In the genomic region with DNA sequence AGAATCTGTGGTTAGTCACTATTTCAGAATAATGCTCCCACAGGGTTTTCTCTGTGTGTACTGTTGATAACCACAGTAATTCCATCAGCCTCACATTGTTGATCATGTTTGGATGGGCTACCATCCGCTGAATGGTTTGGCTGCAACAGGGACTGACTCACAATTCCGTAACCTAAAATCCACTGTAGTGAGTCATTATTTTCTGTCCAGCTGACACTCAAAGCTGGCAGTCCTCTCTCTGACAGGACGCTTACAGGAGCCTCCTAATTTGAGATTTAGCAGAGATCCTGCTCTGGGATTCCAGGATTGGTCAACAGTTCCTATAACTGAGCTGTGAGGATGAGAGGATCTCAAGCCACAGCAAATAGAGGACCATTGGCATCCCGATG, we compare ENCODE assay signal across 10 cellular contexts. TPM values are rescaled to one million over a fixed set of nuclear protein-coding genes. Genes with fewer than 3 reads are reported as not detected.
A peak's percentile ranks its signal among the peaks of the same experiment; 100 is the strongest.
DNase-seq lines count a peak whose midpoint lies in the region; ATAC-seq and TF ChIP-seq lines count a peak whose summit lies in the region.
"Had no signal": no experiment of that assay in that cellular context is flagged by ENCODE, and none has a peak within 500 bp of the region (broad histone marks: within the 10 kb centered on the region; RNA-seq: fewer than 3 reads in every experiment).

No MANE protein-coding gene starts in this region.

- H3K27ac ChIP-seq in psoas muscle, result peak overlapping the region; percentile 57

- WGBS in psoas muscle, 3 donors, result 28 to 52% (median 47%) methylated on average over 4 of the region's 4 CpGs

- no peak for TF ChIP-seq CTCF in foreskin fibroblast (IDR thresholded peaks at IDR 0.05; ENCODE audit: low read depth, low read length)
- no peak for TF ChIP-seq CTCF in psoas muscle (IDR thresholded peaks at IDR 0.05)

- ATAC-seq in psoas muscle, result peak; percentile 88 to 97 (median 95)
- no peak for ATAC-seq in HG02571 (IDR thresholded peaks at IDR 0.05; ENCODE audit: unreplicated experiment)
- ATAC-seq: activated naive CD8-positive, alpha-beta T cell treated with anti-CD3 and anti-CD28 coated beads, Interleukin-2, amount 50 U/mL, for 24 hours had no signal

- H3K27me3 ChIP-seq in psoas muscle (ENCODE audit: insufficient read depth in 3 of 3, low read length in 2 of 3), result no peaks in the 10 kb centered on the region

- H3K4me3 ChIP-seq in foreskin fibroblast (ENCODE audit: low read depth in 1 of 2, low read length in 2 of 2) (no peak overlapping the region), psoas muscle (no peak overlapping the region)

- intact Hi-C loops in psoas muscle (cut with DNase I), result no loop called here

- H3K36me3 ChIP-seq in psoas muscle (ENCODE audit: insufficient read depth in 1 of 2, low read depth in 1 of 2), result no peaks in the 10 kb centered on the region

- peak; percentile 95 for DNase-seq in EL
- DNase-seq in SW480 (ENCODE audit: low spot score), result peak; percentile 87
- peak; percentile 85 to 86 for DNase-seq in foreskin fibroblast
- DNase-seq in psoas muscle, result peak; percentile 44 to 60
- no peak for DNase-seq in medulla oblongata (ENCODE audit: extremely low spot score)
- DNase-seq in stimulated activated CD4-positive, alpha-beta T cell treated with anti-CD3 and anti-CD28 coated beads, Interleukin-2, amount 100 ng/mL, for 24 hours, result no peak
- DNase-seq in stimulated activated CD4-positive, alpha-beta T cell treated with anti-CD3 and anti-CD28 coated beads, Interleukin-15, amount 100 ng/mL, for 24 hours, result no peak
- DNase-seq: activated naive CD8-positive, alpha-beta T cell treated with anti-CD3 and anti-CD28 coated beads, Interleukin-2, amount 50 U/mL, for 24 hours had no signal

- H3K4me1 ChIP-seq in psoas muscle, result peaks cover 8% of the 10 kb centered on the region

- H3K9me3 ChIP-seq in psoas muscle, result no peaks in the 10 kb centered on the region

RNA-seq across cellular contexts. Expression of gene VWA2, which starts 32.7 kb away (rescaled TPM):
- total RNA-seq in psoas muscle, result not detected
- polyA plus RNA-seq in psoas muscle, result not detected
- total RNA-seq: mononuclear cell had no signal

Comparison
In these comparisons a context has a peak if more than half of its experiments do, and no peak if none do; other contexts are left out.
1. DNase-seq: peak in EL (single experiment), SW480 (single experiment), foreskin fibroblast (2 of 2) and psoas muscle (2 of 2); none in medulla oblongata (single experiment), stimulated activated CD4-positive, alpha-beta T cell treated with anti-CD3 and anti-CD28 coated beads, Interleukin-2, amount 100 ng/mL, for 24 hours (0 of 2) and stimulated activated CD4-positive, alpha-beta T cell treated with anti-CD3 and anti-CD28 coated beads, Interleukin-15, amount 100 ng/mL, for 24 hours (single experiment).